ENCODE assay signal across 19 cellular contexts in genomic region chr1:18324246-18324645, GRCh38.
DNase-seq lines count a peak whose midpoint lies in the region; ATAC-seq and TF ChIP-seq lines count a peak whose summit lies in the region.
"Had no signal": no experiment of that assay in that cellular context is flagged by ENCODE, and none has a peak within 500 bp of the region (broad histone marks: within the 10 kb centered on the region; RNA-seq: fewer than 3 reads in every experiment).

No MANE protein-coding gene starts in this region.

- no peaks in the 10 kb centered on the region for H3K27me3 ChIP-seq in DND-41 (ENCODE audit: insufficient read depth, low read length, poor library complexity)
- peaks cover 8% of the 10 kb centered on the region for H3K27me3 ChIP-seq in Panc1 (ENCODE audit: control insufficient read depth, insufficient read depth, low read length)
- no peaks in the 10 kb centered on the region for H3K27me3 ChIP-seq in CD8-positive, alpha-beta T cell (ENCODE audit: insufficient read depth, low read length)
- H3K27me3 ChIP-seq: foreskin keratinocyte, right lobe of liver, upper lobe of left lung had no signal

- no TSS peak for BruUV-seq in Panc1 (replicated peaks; lab: Mats Ljungman, UMichigan)

- no peaks in the 10 kb centered on the region for H3K9me3 Mint-ChIP-seq in CD8-positive, alpha-beta T cell
- H3K9me3 Mint-ChIP-seq in activated naive CD8-positive, alpha-beta T cell treated with anti-CD3 and anti-CD28 coated beads, Interleukin-2, amount 50 U/mL, for 24 hours, result no peaks in the 10 kb centered on the region
- no peaks in the 10 kb centered on the region for H3K9me3 Mint-ChIP-seq in activated CD4-positive, alpha-beta memory T cell treated with anti-CD3 and anti-CD28 coated beads, Interleukin-2, amount 10 ng/mL, durations not matched to agents 7 days and 5 days
- H3K9me3 Mint-ChIP-seq: activated T-cell treated with anti-CD3 and anti-CD28 coated beads, Interleukin-2, amount 50 U/mL, for 24 hours; effector memory CD8-positive, alpha-beta T cell; immature natural killer cell; T-helper 2 cell treated with Interferon-gamma antibody and Interleukin-4, amounts not matched to agents 5 μg/mL and 100 μg/mL, for 36 hours had no signal

- no peak overlapping the region for H3K4me3 Mint-ChIP-seq in CD8-positive, alpha-beta T cell
- H3K4me3 Mint-ChIP-seq in activated naive CD8-positive, alpha-beta T cell treated with anti-CD3 and anti-CD28 coated beads, Interleukin-2, amount 50 U/mL, for 24 hours, result no peak overlapping the region
- H3K4me3 Mint-ChIP-seq in activated CD4-positive, alpha-beta memory T cell treated with anti-CD3 and anti-CD28 coated beads, Interleukin-2, amount 10 ng/mL, durations not matched to agents 7 days and 5 days, result no peak overlapping the region
- H3K4me3 Mint-ChIP-seq: activated T-cell treated with anti-CD3 and anti-CD28 coated beads, Interleukin-2, amount 50 U/mL, for 24 hours; effector memory CD8-positive, alpha-beta T cell; immature natural killer cell; T-helper 2 cell treated with Interferon-gamma antibody and Interleukin-4, amounts not matched to agents 5 μg/mL and 100 μg/mL, for 36 hours had no signal

- POLR2A ChIA-PET in Panc1 (lab: Charles Lee), result no interaction called here
- POLR2A ChIA-PET in CD8-positive, alpha-beta T cell (lab: Charles Lee), result no interaction called here
- POLR2A ChIA-PET in activated CD4-positive, alpha-beta memory T cell treated with anti-CD3 and anti-CD28 coated beads, Interleukin-2, amount 10 ng/mL, durations not matched to agents 7 days and 5 days (lab: Charles Lee), result no interaction called here

- no peaks in the 10 kb centered on the region for H3K36me3 Mint-ChIP-seq in CD8-positive, alpha-beta T cell
- H3K36me3 Mint-ChIP-seq in activated naive CD8-positive, alpha-beta T cell treated with anti-CD3 and anti-CD28 coated beads, Interleukin-2, amount 50 U/mL, for 24 hours (ENCODE audit: low read depth), result no peaks in the 10 kb centered on the region
- H3K36me3 Mint-ChIP-seq in activated CD4-positive, alpha-beta memory T cell treated with anti-CD3 and anti-CD28 coated beads, Interleukin-2, amount 10 ng/mL, durations not matched to agents 7 days and 5 days (ENCODE audit: low read depth), result no peaks in the 10 kb centered on the region
- H3K36me3 Mint-ChIP-seq: immature natural killer cell had no signal

- H3K4me2 ChIP-seq in DND-41 (ENCODE audit: insufficient read depth, low read length), result no peak overlapping the region

- no peaks in the 10 kb centered on the region for H3K4me1 Mint-ChIP-seq in CD8-positive, alpha-beta T cell (ENCODE audit: low read depth)
- H3K4me1 Mint-ChIP-seq in activated naive CD8-positive, alpha-beta T cell treated with anti-CD3 and anti-CD28 coated beads, Interleukin-2, amount 50 U/mL, for 24 hours, result no peaks in the 10 kb centered on the region
- no peaks in the 10 kb centered on the region for H3K4me1 Mint-ChIP-seq in activated CD4-positive, alpha-beta memory T cell treated with anti-CD3 and anti-CD28 coated beads, Interleukin-2, amount 10 ng/mL, durations not matched to agents 7 days and 5 days
- H3K4me1 Mint-ChIP-seq: immature natural killer cell had no signal

- H2AFZ ChIP-seq in DND-41 (ENCODE audit: low read depth, low read length), result no peak overlapping the region

- H3K27ac ChIP-seq in DND-41 (ENCODE audit: low read length) (no peak overlapping the region), Panc1 (ENCODE audit: low read length) (no peak overlapping the region)
- H3K27ac ChIP-seq in CD8-positive, alpha-beta T cell (ENCODE audit: low read depth, low read length), result no peak overlapping the region
- H3K27ac ChIP-seq: foreskin keratinocyte, right lobe of liver, upper lobe of left lung had no signal

- peaks cover 26% of the 10 kb centered on the region for H3K27me3 Mint-ChIP-seq in CD8-positive, alpha-beta T cell (ENCODE audit: low read depth)
- peaks cover 5% of the 10 kb centered on the region for H3K27me3 Mint-ChIP-seq in activated naive CD8-positive, alpha-beta T cell treated with anti-CD3 and anti-CD28 coated beads, Interleukin-2, amount 50 U/mL, for 24 hours
- H3K27me3 Mint-ChIP-seq in activated CD4-positive, alpha-beta memory T cell treated with anti-CD3 and anti-CD28 coated beads, Interleukin-2, amount 10 ng/mL, durations not matched to agents 7 days and 5 days, result no peaks in the 10 kb centered on the region

- ATAC-seq in DND-41 (ENCODE audit: insufficient read depth, low read depth) (no peak), Panc1 (no peak), left lobe of liver (peak; percentile 35)
- ATAC-seq in CD8-positive, alpha-beta T cell, result no peak
- no peak for ATAC-seq in activated naive CD8-positive, alpha-beta T cell treated with anti-CD3 and anti-CD28 coated beads, Interleukin-2, amount 50 U/mL, for 24 hours
- ATAC-seq: effector memory CD8-positive, alpha-beta T cell; foreskin keratinocyte had no signal

- no peaks in the 10 kb centered on the region for H4K20me1 ChIP-seq in DND-41 (ENCODE audit: insufficient read depth, low read length)

- no peaks in the 10 kb centered on the region for H3K79me2 ChIP-seq in DND-41 (ENCODE audit: insufficient read depth, low read length)

- no peaks in the 10 kb centered on the region for H3K9me3 ChIP-seq in DND-41 (ENCODE audit: insufficient read depth, low read length, severe bottlenecking)
- no peaks in the 10 kb centered on the region for H3K9me3 ChIP-seq in Panc1 (ENCODE audit: control insufficient read depth, insufficient read depth, low read depth, low read length)
- H3K9me3 ChIP-seq in CD8-positive, alpha-beta T cell (ENCODE audit: low read length), result no peaks in the 10 kb centered on the region
- H3K9me3 ChIP-seq: right lobe of liver, upper lobe of left lung had no signal

- H3K36me3 ChIP-seq in DND-41 (ENCODE audit: insufficient read depth, low read length) (no peaks in the 10 kb centered on the region), Panc1 (ENCODE audit: control insufficient read depth, insufficient read depth, low read length) (no peaks in the 10 kb centered on the region)
- H3K36me3 ChIP-seq in CD8-positive, alpha-beta T cell (ENCODE audit: insufficient read depth, low read length), result no peaks in the 10 kb centered on the region
- H3K36me3 ChIP-seq: right lobe of liver, upper lobe of left lung had no signal

- H3K9ac ChIP-seq in DND-41 (ENCODE audit: low read depth, low read length), result no peak overlapping the region

- H3K4me1 ChIP-seq in DND-41 (ENCODE audit: insufficient read depth, low read length) (no peaks in the 10 kb centered on the region), Panc1 (ENCODE audit: control insufficient read depth, insufficient read depth, low read length) (no peaks in the 10 kb centered on the region)
- H3K4me1 ChIP-seq in CD8-positive, alpha-beta T cell (ENCODE audit: insufficient read depth, low read length), result no peaks in the 10 kb centered on the region
- H3K4me1 ChIP-seq: foreskin keratinocyte, right lobe of liver, upper lobe of left lung had no signal

- intact Hi-C loops in Panc1 (cut with micrococcal nuclease; ENCODE audit: unreplicated experiment), result no loop called here
- intact Hi-C loops in CD8-positive, alpha-beta T cell (cut with DNase I, micrococcal nuclease), result no loop called here

- no peak overlapping the region for H3K27ac Mint-ChIP-seq in CD8-positive, alpha-beta T cell
- H3K27ac Mint-ChIP-seq in activated naive CD8-positive, alpha-beta T cell treated with anti-CD3 and anti-CD28 coated beads, Interleukin-2, amount 50 U/mL, for 24 hours, result no peak overlapping the region
- no peak overlapping the region for H3K27ac Mint-ChIP-seq in activated CD4-positive, alpha-beta memory T cell treated with anti-CD3 and anti-CD28 coated beads, Interleukin-2, amount 10 ng/mL, durations not matched to agents 7 days and 5 days
- H3K27ac Mint-ChIP-seq: activated T-cell treated with anti-CD3 and anti-CD28 coated beads, Interleukin-2, amount 50 U/mL, for 24 hours; effector memory CD8-positive, alpha-beta T cell; immature natural killer cell; T-helper 2 cell treated with Interferon-gamma antibody and Interleukin-4, amounts not matched to agents 5 μg/mL and 100 μg/mL, for 36 hours had no signal

- H3K4me3 ChIP-seq in DND-41 (ENCODE audit: low read depth in 1 of 2, low read length in 2 of 2) (no peak overlapping the region), Panc1 (ENCODE audit: low read depth in 2 of 2, low read length in 2 of 2) (no peak overlapping the region)
- H3K4me3 ChIP-seq in CD8-positive, alpha-beta T cell (ENCODE audit: low read depth, low read length), result no peak overlapping the region
- H3K4me3 ChIP-seq: right lobe of liver, upper lobe of left lung had no signal

- in situ Hi-C loops in GM13977 (cut with MboI; ENCODE audit: low pct_unique_long_range_greater_than_20kb, low sequenced_read_pairs, unreplicated experiment) (no loop called here), Panc1 (cut with HindIII; ENCODE audit: low pct_unique_long_range_greater_than_20kb, low sequenced_read_pairs) (no loop called here)

- DNase-seq in DND-41, result no peak
- DNase-seq in GM13977 (ENCODE audit: low spot score), result peak; percentile 31
- no peak for DNase-seq in Panc1 (ENCODE audit: low read depth, low spot score)
- no peak for DNase-seq in left lobe of liver (ENCODE audit: low spot score)
- no peak for DNase-seq in CD8-positive, alpha-beta T cell
- no peak for DNase-seq in activated naive CD8-positive, alpha-beta T cell treated with anti-CD3 and anti-CD28 coated beads, Interleukin-2, amount 50 U/mL, for 24 hours
- no peak for DNase-seq in globus pallidus (ENCODE audit: low spot score)
- no peak for DNase-seq in activated CD4-positive, alpha-beta memory T cell treated with anti-CD3 and anti-CD28 coated beads, Interleukin-2, amount 10 ng/mL, durations not matched to agents 7 days and 5 days
- DNase-seq: activated T-cell treated with anti-CD3 and anti-CD28 coated beads, Interleukin-2, amount 50 U/mL, for 24 hours; AML-193; central memory CD4-positive, alpha-beta T cell; effector memory CD8-positive, alpha-beta T cell; foreskin keratinocyte; immature natural killer cell; NCI-H2107; right lobe of liver; stimulated activated CD4-positive, alpha-beta T cell treated with anti-CD3 and anti-CD28 coated beads, Interleukin-4, amount 100 ng/mL, for 1 hour; upper lobe of left lung had no signal

- TF ChIP-seq CTCF in DND-41 (IDR thresholded peaks at IDR 0.05; ENCODE audit: borderline replicate concordance, extremely low read depth, low read length, poor library complexity, severe bottlenecking) (peak; percentile 47), GM13977 (IDR thresholded peaks at IDR 0.05; ENCODE audit: extremely low read depth, insufficient read depth, missing control alignments) (peak; percentile 45), Panc1 (IDR thresholded peaks at IDR 0.05) (peak; percentile 59)
- no peak for TF ChIP-seq CTCF in CD8-positive, alpha-beta T cell (IDR thresholded peaks at IDR 0.05)

- CTCF ChIA-PET in Panc1 (lab: Charles Lee), result no interaction called here
- CTCF ChIA-PET in CD8-positive, alpha-beta T cell (lab: Charles Lee), result interaction anchor here (1.2 kb wide), 1 partner anchor 15 kb away, joined by 3 read pairs; no protein-coding TSS in a partner anchor
- CTCF ChIA-PET in activated CD4-positive, alpha-beta memory T cell treated with anti-CD3 and anti-CD28 coated beads, Interleukin-2, amount 10 ng/mL, durations not matched to agents 7 days and 5 days (lab: Charles Lee), result interaction anchor here (0.9 to 1.1 kb wide), 2 partner anchors 10 to 24 kb away, joined by 3 to 4 read pairs; no protein-coding TSS in a partner anchor
